Comparison of ENCODE assay signal across 22 cellular contexts in the genomic region with DNA sequence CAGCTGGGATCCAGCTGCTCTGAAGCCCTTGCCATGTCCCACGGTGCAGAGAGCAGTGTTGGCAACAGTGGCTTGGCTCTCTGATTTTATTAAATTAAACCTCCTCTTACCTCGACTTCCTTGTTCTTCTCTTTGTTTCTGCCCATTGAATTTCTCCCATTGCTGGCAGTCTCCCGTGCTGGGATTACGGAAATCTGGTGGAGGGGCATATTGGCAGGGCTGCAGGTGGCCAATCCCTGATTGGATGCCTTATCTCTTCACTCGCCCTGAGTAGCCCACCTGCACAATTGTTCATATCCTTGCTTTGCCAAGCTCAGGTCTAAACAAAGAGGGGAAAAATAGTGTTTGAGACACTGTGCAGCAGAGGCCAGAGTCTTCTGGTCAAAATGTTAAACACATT.
"Had no signal": no experiment of that assay in that cellular context is flagged by ENCODE, and none has a peak within 500 bp of the region (broad histone marks: within the 10 kb centered on the region; RNA-seq: fewer than 3 reads in every experiment).

No MANE protein-coding gene starts in this region.

- H3K4me1 Mint-ChIP-seq: activated CD4-positive, alpha-beta T cell treated with anti-CD3 and anti-CD28 coated beads, Interleukin-2, amount 10 ng/mL, durations not matched to agents 24 days and 14 days; activated naive CD4-positive, alpha-beta T cell treated with anti-CD3 and anti-CD28 coated beads, Interleukin-2, amount 10 ng/mL, durations not matched to agents 7 days and 5 days; activated naive CD8-positive, alpha-beta T cell treated with anti-CD3 and anti-CD28 coated beads, Interleukin-2, amount 10 ng/mL, durations not matched to agents 7 days and 5 days; naive B cell; stimulated activated memory B cell treated with anti-CD40 and anti-IgM and Interleukin-4, amounts not matched to agents 10 μg/mL and 1 μg/mL and 100 μg/mL, for 72 hours; stimulated activated naive CD8-positive, alpha-beta T cell treated with anti-CD3 and anti-CD28 coated beads, Interleukin-15, amount 100 ng/mL, for 72 hours had no signal

- DNase-seq: activated CD4-positive, alpha-beta memory T cell treated with anti-CD3 and anti-CD28 coated beads for 36 hours; activated CD4-positive, alpha-beta T cell treated with anti-CD3 and anti-CD28 coated beads, Interleukin-2, amount 10 ng/mL, durations not matched to agents 24 days and 14 days; activated CD4-positive, CD25-positive, alpha-beta regulatory T cell treated with anti-CD3 and anti-CD28 coated beads, Interleukin-2, amount 50 U/mL, for 72 hours; activated CD8-positive, alpha-beta memory T cell treated with anti-CD3 and anti-CD28 coated beads, Interleukin-2, amount 50 U/mL, for 48 hours; activated gamma-delta T cell; activated naive CD4-positive, alpha-beta T cell treated with anti-CD3 and anti-CD28 coated beads, Interleukin-2, amount 10 ng/mL, durations not matched to agents 7 days and 5 days; activated naive CD8-positive, alpha-beta T cell treated with anti-CD3 and anti-CD28 coated beads, Interleukin-2, amount 10 ng/mL, durations not matched to agents 7 days and 5 days; activated T-cell treated with anti-CD3 and anti-CD28 coated beads, Interleukin-2, amount 50 U/mL, for 24 hours; amniotic stem cell; cortex of kidney; esophagus squamous epithelium; foreskin melanocyte; islet precursor cell; mammary epithelial cell; naive B cell; stimulated activated CD4-positive, alpha-beta T cell treated with anti-CD3 and anti-CD28 coated beads, Interleukin-1b, Interleukin-23, amount 100 ng/mL, for 48 hours; stimulated activated CD4-positive, alpha-beta T cell treated with anti-CD3 and anti-CD28 coated beads, Interleukin-4, amount 100 ng/mL, for 4 hours; stimulated activated CD8-positive, alpha-beta memory T cell treated with anti-CD3 and anti-CD28 coated beads, Interleukin-4, amount 100 ng/mL, for 48 hours; stimulated activated naive CD8-positive, alpha-beta T cell treated with anti-CD3 and anti-CD28 coated beads, Interleukin-15, amount 100 ng/mL, for 72 hours; thyroid gland; upper lobe of right lung had no signal

- H3K36me3 Mint-ChIP-seq: activated CD4-positive, alpha-beta memory T cell treated with anti-CD3 and anti-CD28 coated beads for 36 hours; activated naive CD4-positive, alpha-beta T cell treated with anti-CD3 and anti-CD28 coated beads, Interleukin-2, amount 10 ng/mL, durations not matched to agents 7 days and 5 days; activated naive CD8-positive, alpha-beta T cell treated with anti-CD3 and anti-CD28 coated beads, Interleukin-2, amount 10 ng/mL, durations not matched to agents 7 days and 5 days; naive B cell; stimulated activated memory B cell treated with anti-CD40 and anti-IgM and Interleukin-4, amounts not matched to agents 10 μg/mL and 1 μg/mL and 100 μg/mL, for 72 hours had no signal

- H3K9me3 Mint-ChIP-seq: activated CD4-positive, alpha-beta memory T cell treated with anti-CD3 and anti-CD28 coated beads for 36 hours; activated CD4-positive, alpha-beta T cell treated with anti-CD3 and anti-CD28 coated beads, Interleukin-2, amount 10 ng/mL, durations not matched to agents 24 days and 14 days; activated naive CD4-positive, alpha-beta T cell treated with anti-CD3 and anti-CD28 coated beads, Interleukin-2, amount 10 ng/mL, durations not matched to agents 7 days and 5 days; activated naive CD8-positive, alpha-beta T cell treated with anti-CD3 and anti-CD28 coated beads, Interleukin-2, amount 10 ng/mL, durations not matched to agents 7 days and 5 days; activated T-cell treated with anti-CD3 and anti-CD28 coated beads, Interleukin-2, amount 50 U/mL, for 24 hours; naive B cell; stimulated activated memory B cell treated with anti-CD40 and anti-IgM and Interleukin-4, amounts not matched to agents 10 μg/mL and 1 μg/mL and 100 μg/mL, for 72 hours; stimulated activated naive CD8-positive, alpha-beta T cell treated with anti-CD3 and anti-CD28 coated beads, Interleukin-15, amount 100 ng/mL, for 72 hours had no signal

- ATAC-seq: stimulated activated memory B cell treated with anti-CD40 and anti-IgM and Interleukin-4, amounts not matched to agents 10 μg/mL and 1 μg/mL and 100 μg/mL, for 72 hours; stimulated activated naive CD8-positive, alpha-beta T cell treated with anti-CD3 and anti-CD28 coated beads, Interleukin-15, amount 100 ng/mL, for 72 hours; upper lobe of right lung had no signal

- H3K4me3 Mint-ChIP-seq: activated CD4-positive, alpha-beta memory T cell treated with anti-CD3 and anti-CD28 coated beads for 36 hours; activated CD4-positive, alpha-beta T cell treated with anti-CD3 and anti-CD28 coated beads, Interleukin-2, amount 10 ng/mL, durations not matched to agents 24 days and 14 days; activated naive CD4-positive, alpha-beta T cell treated with anti-CD3 and anti-CD28 coated beads, Interleukin-2, amount 10 ng/mL, durations not matched to agents 7 days and 5 days; activated naive CD8-positive, alpha-beta T cell treated with anti-CD3 and anti-CD28 coated beads, Interleukin-2, amount 10 ng/mL, durations not matched to agents 7 days and 5 days; activated T-cell treated with anti-CD3 and anti-CD28 coated beads, Interleukin-2, amount 50 U/mL, for 24 hours; naive B cell; stimulated activated memory B cell treated with anti-CD40 and anti-IgM and Interleukin-4, amounts not matched to agents 10 μg/mL and 1 μg/mL and 100 μg/mL, for 72 hours; stimulated activated naive CD8-positive, alpha-beta T cell treated with anti-CD3 and anti-CD28 coated beads, Interleukin-15, amount 100 ng/mL, for 72 hours had no signal

- H3K27me3 Mint-ChIP-seq: activated CD4-positive, alpha-beta memory T cell treated with anti-CD3 and anti-CD28 coated beads for 36 hours; activated CD4-positive, alpha-beta T cell treated with anti-CD3 and anti-CD28 coated beads, Interleukin-2, amount 10 ng/mL, durations not matched to agents 24 days and 14 days; activated naive CD4-positive, alpha-beta T cell treated with anti-CD3 and anti-CD28 coated beads, Interleukin-2, amount 10 ng/mL, durations not matched to agents 7 days and 5 days; activated naive CD8-positive, alpha-beta T cell treated with anti-CD3 and anti-CD28 coated beads, Interleukin-2, amount 10 ng/mL, durations not matched to agents 7 days and 5 days; activated T-cell treated with anti-CD3 and anti-CD28 coated beads, Interleukin-2, amount 50 U/mL, for 24 hours; stimulated activated memory B cell treated with anti-CD40 and anti-IgM and Interleukin-4, amounts not matched to agents 10 μg/mL and 1 μg/mL and 100 μg/mL, for 72 hours; stimulated activated naive CD8-positive, alpha-beta T cell treated with anti-CD3 and anti-CD28 coated beads, Interleukin-15, amount 100 ng/mL, for 72 hours had no signal

- H3K27ac Mint-ChIP-seq: activated CD4-positive, alpha-beta memory T cell treated with anti-CD3 and anti-CD28 coated beads for 36 hours; activated CD4-positive, alpha-beta T cell treated with anti-CD3 and anti-CD28 coated beads, Interleukin-2, amount 10 ng/mL, durations not matched to agents 24 days and 14 days; activated naive CD4-positive, alpha-beta T cell treated with anti-CD3 and anti-CD28 coated beads, Interleukin-2, amount 10 ng/mL, durations not matched to agents 7 days and 5 days; activated naive CD8-positive, alpha-beta T cell treated with anti-CD3 and anti-CD28 coated beads, Interleukin-2, amount 10 ng/mL, durations not matched to agents 7 days and 5 days; activated T-cell treated with anti-CD3 and anti-CD28 coated beads, Interleukin-2, amount 50 U/mL, for 24 hours; naive B cell; stimulated activated memory B cell treated with anti-CD40 and anti-IgM and Interleukin-4, amounts not matched to agents 10 μg/mL and 1 μg/mL and 100 μg/mL, for 72 hours; stimulated activated naive CD8-positive, alpha-beta T cell treated with anti-CD3 and anti-CD28 coated beads, Interleukin-15, amount 100 ng/mL, for 72 hours had no signal
